9 cellular contexts compared by ENCODE assay signal in genomic region chr2:111946294-111947114, GRCh38. TPM values are rescaled to one million over a fixed set of nuclear protein-coding genes. Genes with fewer than 3 reads are reported as not detected.
DNase-seq lines count a peak whose midpoint lies in the region; ATAC-seq and TF ChIP-seq lines count a peak whose summit lies in the region.
"Had no signal": no experiment of that assay in that cellular context is flagged by ENCODE, and none has a peak within 500 bp of the region (broad histone marks: within the 10 kb centered on the region; RNA-seq: fewer than 3 reads in every experiment).

No MANE protein-coding gene starts in this region.

- H3K9me3 ChIP-seq in MM.1S (replicated peaks; ENCODE audit: insufficient read depth, low read length) (no peaks in the 10 kb centered on the region), breast epithelium (no peaks in the 10 kb centered on the region), uterus (no peaks in the 10 kb centered on the region)

- no peaks in the 10 kb centered on the region for H3K9me3 Mint-ChIP-seq in activated naive CD4-positive, alpha-beta T cell treated with anti-CD3 and anti-CD28 coated beads for 36 hours
- H3K9me3 Mint-ChIP-seq: activated B cell treated with CpG ODN at 0.5 μM for 24 hours had no signal

- peak overlapping the region; percentile 47; the same call in 1 of the 2 replicates for H3K9ac ChIP-seq in MM.1S (ENCODE audit: low read length)

- peaks cover 8% of the 10 kb centered on the region for H3K27me3 Mint-ChIP-seq in activated naive CD4-positive, alpha-beta T cell treated with anti-CD3 and anti-CD28 coated beads for 36 hours (ENCODE audit: low read depth)

- peaks cover 17% of the 10 kb centered on the region for H3K79me2 ChIP-seq in MM.1S (ENCODE audit: low read length)

- no peaks in the 10 kb centered on the region for H3K36me3 Mint-ChIP-seq in activated naive CD4-positive, alpha-beta T cell treated with anti-CD3 and anti-CD28 coated beads for 36 hours (ENCODE audit: low read depth)

- POLR2A ChIA-PET in AG04449 (lab: Yijun Ruan, JAX) = no interaction called here

- no peaks in the 10 kb centered on the region for H3K4me1 Mint-ChIP-seq in activated naive CD4-positive, alpha-beta T cell treated with anti-CD3 and anti-CD28 coated beads for 36 hours (ENCODE audit: low read depth)
- H3K4me1 Mint-ChIP-seq: activated B cell treated with CpG ODN at 0.5 μM for 24 hours had no signal

- peak overlapping the region; percentile 58; the same call in 1 of the 2 replicates for H3K4me2 ChIP-seq in MM.1S (ENCODE audit: low read depth, low read length)

- peak; percentile 78 for DNase-seq in AG04449 (ENCODE audit: low read depth, low spot score)
- DNase-seq in MM.1S = peak; percentile 67
- peak in 1 of 2 donors; percentile 76 for DNase-seq in breast epithelium (ENCODE audit: low spot score in 2 of 2)
- peak; percentile 72 for DNase-seq in left lobe of liver (ENCODE audit: low spot score)
- DNase-seq in uterus = peak in 1 of 2 donors; percentile 59
- no peak for DNase-seq in activated naive CD4-positive, alpha-beta T cell treated with anti-CD3 and anti-CD28 coated beads for 36 hours
- DNase-seq: activated B cell treated with CpG ODN at 0.5 μM for 24 hours had no signal

- H3K27ac Mint-ChIP-seq in activated naive CD4-positive, alpha-beta T cell treated with anti-CD3 and anti-CD28 coated beads for 36 hours = no peak overlapping the region
- H3K27ac Mint-ChIP-seq: activated B cell treated with CpG ODN at 0.5 μM for 24 hours had no signal

- no peak overlapping the region for H3K4me3 ChIP-seq in AG04449 (ENCODE audit: low read depth, low read length)
- no peak overlapping the region for H3K4me3 ChIP-seq in MM.1S (ENCODE audit: low read length)
- H3K4me3 ChIP-seq in breast epithelium = no peak overlapping the region
- no peak overlapping the region for H3K4me3 ChIP-seq in uterus

- H2AFZ ChIP-seq in MM.1S (ENCODE audit: low read length) = no peak overlapping the region

- TF ChIP-seq POLR2A in breast epithelium (IDR thresholded peaks at IDR 0.05) (no peak), uterus (IDR thresholded peaks at IDR 0.05) (no peak)

- H4K20me1 ChIP-seq in MM.1S (ENCODE audit: insufficient read depth, low read length) = no peaks in the 10 kb centered on the region

- H3K4me1 ChIP-seq in MM.1S (ENCODE audit: low read length) = peaks cover 60% of the 10 kb centered on the region
- peaks cover 3 to 20% of the 10 kb centered on the region in 2 donors for H3K4me1 ChIP-seq in breast epithelium
- no peaks in the 10 kb centered on the region for H3K4me1 ChIP-seq in uterus

- H3K36me3 ChIP-seq in MM.1S (replicated peaks; ENCODE audit: insufficient read depth, low read length) (no peaks in the 10 kb centered on the region), breast epithelium (no peaks in the 10 kb centered on the region), uterus (no peaks in the 10 kb centered on the region)

- no peak overlapping the region for H3K4me3 Mint-ChIP-seq in activated naive CD4-positive, alpha-beta T cell treated with anti-CD3 and anti-CD28 coated beads for 36 hours
- H3K4me3 Mint-ChIP-seq: activated B cell treated with CpG ODN at 0.5 μM for 24 hours had no signal

- no peak for TF ChIP-seq CTCF in AG04449 (IDR thresholded peaks at IDR 0.05; ENCODE audit: insufficient read depth, low read length, missing control alignments)
- no peak for TF ChIP-seq CTCF in MM.1S (IDR thresholded peaks at IDR 0.05; ENCODE audit: low read length)
- no peak for TF ChIP-seq CTCF in breast epithelium (IDR thresholded peaks at IDR 0.05)
- no peak for TF ChIP-seq CTCF in uterus (IDR thresholded peaks at IDR 0.05)

- H3K27me3 ChIP-seq in MM.1S (replicated peaks; ENCODE audit: insufficient read depth, low read length) = no peaks in the 10 kb centered on the region
- no peaks in the 10 kb centered on the region for H3K27me3 ChIP-seq in breast epithelium
- no peaks in the 10 kb centered on the region for H3K27me3 ChIP-seq in uterus

- CTCF ChIA-PET in AG04449 (lab: Yijun Ruan, JAX) = interaction anchor here (1.4 kb wide), 1 partner anchor 19 kb away, joined by 3 read pairs; no protein-coding TSS in a partner anchor
- CTCF ChIA-PET in activated naive CD4-positive, alpha-beta T cell treated with anti-CD3 and anti-CD28 coated beads for 36 hours (lab: Charles Lee) = interaction anchor here (0.9 to 1.1 kb wide), 2 partner anchors 8 to 11 kb away, joined by 3 read pairs; no protein-coding TSS in a partner anchor

- intact Hi-C loops in breast epithelium (cut with DNase I; ENCODE audit: low total_unique reads) (no loop called here), uterus (cut with DNase I; ENCODE audit: low total_unique reads) (no loop called here)
- intact Hi-C loops in activated naive CD4-positive, alpha-beta T cell treated with anti-CD3 and anti-CD28 coated beads for 36 hours (cut with micrococcal nuclease) = no loop called here

- ATAC-seq in left lobe of liver = peak; percentile 87
- ATAC-seq in HG02870 (IDR thresholded peaks at IDR 0.05; ENCODE audit: unreplicated experiment) = no peak
- no peak for ATAC-seq in HG03025 (IDR thresholded peaks at IDR 0.05; ENCODE audit: low FRiP score, unreplicated experiment)

- H3F3A ChIP-seq in MM.1S (ENCODE audit: insufficient read depth, low read length) = peaks cover 36% of the 10 kb centered on the region

- H3K27ac ChIP-seq in MM.1S (ENCODE audit: low read length) (peak overlapping the region; percentile 89), breast epithelium (peak overlapping the region; percentile 85 to 93), uterus (peak overlapping the region; percentile 72)

- no peaks in the 10 kb centered on the region for H3K9me2 ChIP-seq in MM.1S (replicated peaks; ENCODE audit: insufficient read depth, low read length)

RNA-seq across cellular contexts. Expression of gene MERTK, which starts 48.1 kb away (rescaled TPM):
- total RNA-seq in breast epithelium (10 to 100 TPM; 21.0 to 84.3 (median 36.3) TPM), left lobe of liver (14.3 TPM), uterus (10 to 100 TPM; 10.6 to 36.6 (median 24.6) TPM)
- total RNA-seq in activated naive CD4-positive, alpha-beta T cell treated with anti-CD3 and anti-CD28 coated beads for 36 hours = under 1 TPM; 0.57 to 0.88 TPM
- total RNA-seq: activated B cell treated with CpG ODN at 0.5 μM for 24 hours had no signal
